In genomic region chr19:45717131-45717982, GRCh38 we compare ENCODE assay signal across 1 cellular context.
TF ChIP-seq lines count a peak whose summit lies in the region.

No MANE protein-coding gene starts in this region.

TF ChIP-seq in HepG2, 621 proteins besides CTCF, POLR2A, EP300 and RAD21 (continues in another document):
- TF ChIP-seq ZNF275 (CRISPR knock-in tag; IDR thresholded peaks at IDR 0.05; ENCODE audit: borderline replicate concordance) (no peak; the same call in 1 of the 2 replicates), BORCS8-MEF2B (CRISPR knock-in tag; IDR thresholded peaks at IDR 0.05) (peak; percentile 65; the same call in 1 of the 2 replicates), ZNF644 (CRISPR knock-in tag; IDR thresholded peaks at IDR 0.05; ENCODE audit: low read depth) (no peak), SAFB2 (CRISPR knock-in tag; IDR thresholded peaks at IDR 0.05; ENCODE audit: borderline replicate concordance, low read depth) (peak; percentile 85; the same call in 1 of the 2 replicates), ZFP62 (CRISPR knock-in tag; IDR thresholded peaks at IDR 0.05) (no peak), ATM (IDR thresholded peaks at IDR 0.05; ENCODE audit: borderline replicate concordance) (no peak), MED1 (CRISPR knock-in tag; IDR thresholded peaks at IDR 0.05) (peak; percentile 95), MAFF (IDR thresholded peaks at IDR 0.05; ENCODE audit: low read depth, low read length) (no peak), CBX2 (IDR thresholded peaks at IDR 0.05; ENCODE audit: low read depth, low read length) (no peak), CBX2 (CRISPR knock-in tag; IDR thresholded peaks at IDR 0.05; ENCODE audit: low read depth) (no peak), ZNF430 (CRISPR knock-in tag; IDR thresholded peaks at IDR 0.05) (peak; percentile 82; the same call in 1 of the 2 replicates), JUND (CRISPR knock-in tag; IDR thresholded peaks at IDR 0.05) (peak; percentile 44; the same call in 1 of the 2 replicates), ZNF329 (CRISPR knock-in tag; IDR thresholded peaks at IDR 0.05; ENCODE audit: low read depth) (0 out of 2 replicates have a peak, but pooled peaks have one; percentile 50), ZNF772 (CRISPR knock-in tag; IDR thresholded peaks at IDR 0.05) (peak; percentile 96), GTF2F1 (IDR thresholded peaks at IDR 0.05; ENCODE audit: low read length) (no peak; the same call in 1 of the 2 replicates), RBFOX2 (IDR thresholded peaks at IDR 0.05; ENCODE audit: low read depth, low read length) (peak; percentile 76), TCF12 (IDR thresholded peaks at IDR 0.05) (no peak), TCF12 (CRISPR knock-in tag; IDR thresholded peaks at IDR 0.05) (no peak), BCL3 (CRISPR knock-in tag; IDR thresholded peaks at IDR 0.05) (peak; percentile 57; the same call in 1 of the 2 replicates), SYNCRIP (IDR thresholded peaks at IDR 0.05; ENCODE audit: insufficient read depth, low read depth, low read length) (no peak), YEATS4 (CRISPR knock-in tag; IDR thresholded peaks at IDR 0.05; ENCODE audit: borderline replicate concordance) (peak; percentile 39; the same call in 1 of the 2 replicates), FOXK2 (IDR thresholded peaks at IDR 0.05) (peak; percentile 80), ZNF333 (CRISPR knock-in tag; IDR thresholded peaks at IDR 0.05; ENCODE audit: borderline replicate concordance) (0 out of 2 replicates have a peak, but pooled peaks have one; percentile 37), ZKSCAN1 (IDR thresholded peaks at IDR 0.05; ENCODE audit: low read length) (0 out of 2 replicates have a peak, but pooled peaks have one; percentile 6), KIAA2018 (CRISPR knock-in tag; IDR thresholded peaks at IDR 0.05; ENCODE audit: borderline replicate concordance) (no peak), ZNF432 (CRISPR knock-in tag; IDR thresholded peaks at IDR 0.05; ENCODE audit: borderline replicate concordance) (no peak), ZNF652 (CRISPR knock-in tag; IDR thresholded peaks at IDR 0.05; ENCODE audit: borderline replicate concordance, low read depth) (peak; percentile 15; the same call in 1 of the 2 replicates), ZMYM4 (CRISPR knock-in tag; IDR thresholded peaks at IDR 0.05) (peak; percentile 95), ZNF850 (CRISPR knock-in tag; conservative IDR thresholded peaks at IDR 0.05) (no peak), FLYWCH1 (CRISPR knock-in tag; IDR thresholded peaks at IDR 0.05) (no peak), ZBED4 (CRISPR knock-in tag; IDR thresholded peaks at IDR 0.05; ENCODE audit: borderline replicate concordance) (no peak), IKZF4 (CRISPR knock-in tag; IDR thresholded peaks at IDR 0.05; ENCODE audit: borderline replicate concordance, low read depth, not compliant biosample characterization) (no peak)
- TF ChIP-seq, protein P1, sequence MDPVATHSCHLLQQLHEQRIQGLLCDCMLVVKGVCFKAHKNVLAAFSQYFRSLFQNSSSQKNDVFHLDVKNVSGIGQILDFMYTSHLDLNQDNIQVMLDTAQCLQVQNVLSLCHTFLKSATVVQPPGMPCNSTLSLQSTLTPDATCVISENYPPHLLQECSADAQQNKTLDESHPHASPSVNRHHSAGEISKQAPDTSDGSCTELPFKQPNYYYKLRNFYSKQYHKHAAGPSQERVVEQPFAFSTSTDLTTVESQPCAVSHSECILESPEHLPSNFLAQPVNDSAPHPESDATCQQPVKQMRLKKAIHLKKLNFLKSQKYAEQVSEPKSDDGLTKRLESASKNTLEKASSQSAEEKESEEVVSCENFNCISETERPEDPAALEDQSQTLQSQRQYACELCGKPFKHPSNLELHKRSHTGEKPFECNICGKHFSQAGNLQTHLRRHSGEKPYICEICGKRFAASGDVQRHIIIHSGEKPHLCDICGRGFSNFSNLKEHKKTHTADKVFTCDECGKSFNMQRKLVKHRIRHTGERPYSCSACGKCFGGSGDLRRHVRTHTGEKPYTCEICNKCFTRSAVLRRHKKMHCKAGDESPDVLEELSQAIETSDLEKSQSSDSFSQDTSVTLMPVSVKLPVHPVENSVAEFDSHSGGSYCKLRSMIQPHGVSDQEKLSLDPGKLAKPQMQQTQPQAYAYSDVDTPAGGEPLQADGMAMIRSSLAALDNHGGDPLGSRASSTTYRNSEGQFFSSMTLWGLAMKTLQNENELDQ (CRISPR knock-in tag; IDR thresholded peaks at IDR 0.05; ENCODE audit: borderline replicate concordance), result no peak
- TF ChIP-seq, protein P2, sequence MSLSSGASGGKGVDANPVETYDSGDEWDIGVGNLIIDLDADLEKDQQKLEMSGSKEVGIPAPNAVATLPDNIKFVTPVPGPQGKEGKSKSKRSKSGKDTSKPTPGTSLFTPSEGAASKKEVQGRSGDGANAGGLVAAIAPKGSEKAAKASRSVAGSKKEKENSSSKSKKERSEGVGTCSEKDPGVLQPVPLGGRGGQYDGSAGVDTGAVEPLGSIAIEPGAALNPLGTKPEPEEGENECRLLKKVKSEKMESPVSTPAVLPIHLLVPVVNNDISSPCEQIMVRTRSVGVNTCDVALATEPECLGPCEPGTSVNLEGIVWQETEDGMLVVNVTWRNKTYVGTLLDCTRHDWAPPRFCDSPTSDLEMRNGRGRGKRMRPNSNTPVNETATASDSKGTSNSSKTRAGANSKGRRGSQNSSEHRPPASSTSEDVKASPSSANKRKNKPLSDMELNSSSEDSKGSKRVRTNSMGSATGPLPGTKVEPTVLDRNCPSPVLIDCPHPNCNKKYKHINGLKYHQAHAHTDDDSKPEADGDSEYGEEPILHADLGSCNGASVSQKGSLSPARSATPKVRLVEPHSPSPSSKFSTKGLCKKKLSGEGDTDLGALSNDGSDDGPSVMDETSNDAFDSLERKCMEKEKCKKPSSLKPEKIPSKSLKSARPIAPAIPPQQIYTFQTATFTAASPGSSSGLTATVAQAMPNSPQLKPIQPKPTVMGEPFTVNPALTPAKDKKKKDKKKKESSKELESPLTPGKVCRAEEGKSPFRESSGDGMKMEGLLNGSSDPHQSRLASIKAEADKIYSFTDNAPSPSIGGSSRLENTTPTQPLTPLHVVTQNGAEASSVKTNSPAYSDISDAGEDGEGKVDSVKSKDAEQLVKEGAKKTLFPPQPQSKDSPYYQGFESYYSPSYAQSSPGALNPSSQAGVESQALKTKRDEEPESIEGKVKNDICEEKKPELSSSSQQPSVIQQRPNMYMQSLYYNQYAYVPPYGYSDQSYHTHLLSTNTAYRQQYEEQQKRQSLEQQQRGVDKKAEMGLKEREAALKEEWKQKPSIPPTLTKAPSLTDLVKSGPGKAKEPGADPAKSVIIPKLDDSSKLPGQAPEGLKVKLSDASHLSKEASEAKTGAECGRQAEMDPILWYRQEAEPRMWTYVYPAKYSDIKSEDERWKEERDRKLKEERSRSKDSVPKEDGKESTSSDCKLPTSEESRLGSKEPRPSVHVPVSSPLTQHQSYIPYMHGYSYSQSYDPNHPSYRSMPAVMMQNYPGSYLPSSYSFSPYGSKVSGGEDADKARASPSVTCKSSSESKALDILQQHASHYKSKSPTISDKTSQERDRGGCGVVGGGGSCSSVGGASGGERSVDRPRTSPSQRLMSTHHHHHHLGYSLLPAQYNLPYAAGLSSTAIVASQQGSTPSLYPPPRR (CRISPR knock-in tag; IDR thresholded peaks at IDR 0.05; ENCODE audit: borderline replicate concordance), result peak; percentile 72; the same call in 1 of the 2 replicates
- TF ChIP-seq, protein P3, sequence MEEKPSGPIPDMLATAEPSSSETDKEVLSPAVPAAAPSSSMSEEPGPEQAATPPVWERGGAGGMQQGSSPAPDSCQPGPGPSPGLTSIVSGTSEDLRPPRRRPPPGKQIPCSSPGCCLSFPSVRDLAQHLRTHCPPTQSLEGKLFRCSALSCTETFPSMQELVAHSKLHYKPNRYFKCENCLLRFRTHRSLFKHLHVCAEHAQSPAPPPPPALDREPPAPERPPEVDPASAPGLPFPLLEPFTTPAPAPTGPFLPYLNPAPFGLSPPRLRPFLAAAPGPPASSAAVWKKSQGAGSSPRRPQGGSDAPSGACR (CRISPR knock-in tag; IDR thresholded peaks at IDR 0.05), result peak; percentile 49; the same call in 1 of the 2 replicates
